In genomic region chr4:143185253-143186107, GRCh38 we compare ENCODE assay signal across 8 cellular contexts. TPM values are rescaled to one million over a fixed set of nuclear protein-coding genes. Genes with fewer than 3 reads are reported as not detected.
A peak's percentile ranks its signal among the peaks of the same experiment; 100 is the strongest.
DNase-seq lines count a peak whose midpoint lies in the region; ATAC-seq and TF ChIP-seq lines count a peak whose summit lies in the region.

No MANE protein-coding gene starts in this region.

- DNase-seq in activated naive CD4-positive, alpha-beta T cell treated with anti-CD3 and anti-CD28 coated beads for 36 hours = no peak
- DNase-seq in heart right ventricle = peak in 1 of 2 donors; percentile 13
- peak; percentile 6 for DNase-seq in prostate gland (ENCODE audit: low spot score)
- DNase-seq in AG20443 (ENCODE audit: low spot score) = no peak
- no peak for DNase-seq in AG08396 (ENCODE audit: low spot score)

- peak overlapping the region; percentile 63 for H3K9ac ChIP-seq in HUES48 (ENCODE audit: low read depth, low read length)

- no peaks in the 10 kb centered on the region for H3K9me3 Mint-ChIP-seq in activated naive CD4-positive, alpha-beta T cell treated with anti-CD3 and anti-CD28 coated beads for 36 hours

- WGBS in heart right ventricle, 2 donors = 0 to 1% methylated on average over 50 of the region's 50 CpGs
- under 1% methylated on average over 50 of the region's 50 CpGs for WGBS in prostate gland

- peaks cover 27% of the 10 kb centered on the region for H3K36me3 ChIP-seq in HUES48 (ENCODE audit: control insufficient read depth, insufficient read depth, low read length)
- peaks cover 0 to 29% (median 0%) of the 10 kb centered on the region in 9 donors for H3K36me3 ChIP-seq in heart right ventricle
- H3K36me3 ChIP-seq in prostate gland = no peaks in the 10 kb centered on the region

- H3K4me1 ChIP-seq in HUES48 (ENCODE audit: control insufficient read depth, insufficient read depth, low read length) (peaks cover 13% of the 10 kb centered on the region; the same call in 1 of the 2 replicates), heart right ventricle (peaks cover 9 to 67% (median 59%) of the 10 kb centered on the region in 9 donors), prostate gland (replicated peaks) (no peaks in the 10 kb centered on the region)

- peak overlapping the region; percentile 86 for H3K27ac ChIP-seq in HUES48 (ENCODE audit: low read depth, low read length)
- H3K27ac ChIP-seq in heart right ventricle = peak overlapping the region; percentile 79 to 98 (median 94)
- peak overlapping the region; percentile 89 to 95 for H3K27ac ChIP-seq in prostate gland

- peaks cover 51% of the 10 kb centered on the region for H3K4me1 Mint-ChIP-seq in activated naive CD4-positive, alpha-beta T cell treated with anti-CD3 and anti-CD28 coated beads for 36 hours (ENCODE audit: low read depth)

- H3K4me3 ChIP-seq in HUES48 (ENCODE audit: low read depth, low read length) (peak overlapping the region; percentile 92), heart right ventricle (peak overlapping the region; percentile 60 to 97 (median 86)), prostate gland (peak overlapping the region; percentile 83 to 92)

- intact Hi-C loops in activated naive CD4-positive, alpha-beta T cell treated with anti-CD3 and anti-CD28 coated beads for 36 hours (cut with micrococcal nuclease) = loop anchor here (2.0 to 10.0 kb wide), 7 partner anchors 151 to 1965 kb away; partner anchors contain the start of genes GAB1 and ZNF330
- intact Hi-C loops in heart right ventricle (cut with DNase I) (loop anchor here in 1 of 10 donors (10.0 kb wide), 1 partner anchor 1961 kb away; the partner anchor contains the start of gene ZNF330), prostate gland (cut with DNase I) (no loop called here)

- no peaks in the 10 kb centered on the region for H3K27me3 ChIP-seq in HUES48 (ENCODE audit: control insufficient read depth, insufficient read depth, low read length)
- no peaks in the 10 kb centered on the region for H3K27me3 ChIP-seq in heart right ventricle
- no peaks in the 10 kb centered on the region for H3K27me3 ChIP-seq in prostate gland (replicated peaks; ENCODE audit: insufficient read depth)

- peak overlapping the region; percentile 95 for H3K4me3 Mint-ChIP-seq in activated naive CD4-positive, alpha-beta T cell treated with anti-CD3 and anti-CD28 coated beads for 36 hours

- TF ChIP-seq CTCF in heart right ventricle (IDR thresholded peaks at IDR 0.05) = no peak
- no peak for TF ChIP-seq CTCF in prostate gland (IDR thresholded peaks at IDR 0.05)

- H3K36me3 Mint-ChIP-seq in activated naive CD4-positive, alpha-beta T cell treated with anti-CD3 and anti-CD28 coated beads for 36 hours (ENCODE audit: low read depth) = peaks cover 36% of the 10 kb centered on the region

- CTCF ChIA-PET in activated naive CD4-positive, alpha-beta T cell treated with anti-CD3 and anti-CD28 coated beads for 36 hours (lab: Charles Lee) = interaction anchor here (0.7 kb wide), 1 partner anchor 14 kb away, joined by 4 read pairs; no protein-coding TSS in a partner anchor

- TF ChIP-seq POLR2A in prostate gland (IDR thresholded peaks at IDR 0.05) = no peak

- H3K9me3 ChIP-seq in HUES48 (ENCODE audit: control insufficient read depth, insufficient read depth, low read length) (no peaks in the 10 kb centered on the region), heart right ventricle (no peaks in the 10 kb centered on the region), prostate gland (no peaks in the 10 kb centered on the region)

- peak overlapping the region; percentile 95 for H3K27ac Mint-ChIP-seq in activated naive CD4-positive, alpha-beta T cell treated with anti-CD3 and anti-CD28 coated beads for 36 hours

- H3K27me3 Mint-ChIP-seq in activated naive CD4-positive, alpha-beta T cell treated with anti-CD3 and anti-CD28 coated beads for 36 hours (ENCODE audit: low read depth) = no peaks in the 10 kb centered on the region

- peak; percentile 30 for ATAC-seq in GM18498 (IDR thresholded peaks at IDR 0.05; ENCODE audit: unreplicated experiment)
- ATAC-seq in GM21529 (IDR thresholded peaks at IDR 0.05; ENCODE audit: unreplicated experiment) = peak; percentile 24
- peak; percentile 1 to 63 (median 30) for ATAC-seq in heart right ventricle

RNA-seq across cellular contexts. Expression of gene USP38, which starts 0.8 kb away (rescaled TPM):
- 10 to 100 TPM; 14.4 to 15.5 TPM for total RNA-seq in activated naive CD4-positive, alpha-beta T cell treated with anti-CD3 and anti-CD28 coated beads for 36 hours
- total RNA-seq in heart right ventricle (10 to 100 TPM; 15.6 to 24.2 (median 20.8) TPM), prostate gland (10 to 100 TPM; 19.1 to 21.2 TPM)
- 1 to 10 TPM; 3.1 to 8.6 TPM for polyA plus RNA-seq in heart right ventricle
